ENCODE assay signal across 8 cellular contexts in the genomic region with DNA sequence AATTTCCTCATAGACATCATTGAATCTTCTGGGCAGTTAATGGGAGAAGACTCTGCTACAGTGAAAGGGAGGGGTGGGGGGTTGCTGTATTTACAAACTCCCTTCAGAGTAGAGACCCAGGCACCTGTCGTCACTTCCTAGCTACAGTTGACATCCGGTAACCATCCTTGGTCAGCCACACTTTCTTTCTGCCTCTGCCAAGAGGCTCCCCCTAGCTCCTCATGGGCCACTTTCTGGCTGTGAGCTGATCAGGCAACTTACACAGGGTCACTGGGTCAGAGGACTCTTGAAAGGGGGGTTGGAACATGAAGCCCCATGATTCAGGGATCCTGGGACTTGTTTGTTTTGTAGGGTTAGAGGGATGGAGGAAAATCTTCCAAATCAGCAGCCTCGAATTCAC.
DNase-seq lines count a peak whose midpoint lies in the region; ATAC-seq and TF ChIP-seq lines count a peak whose summit lies in the region.

No MANE protein-coding gene starts in this region.

- H3K27me3 ChIP-seq in HUES48 (ENCODE audit: control insufficient read depth, insufficient read depth, low read length) (no peaks in the 10 kb centered on the region), iPS-15b (ENCODE audit: control insufficient read depth, insufficient read depth, low read length) (no peaks in the 10 kb centered on the region)

- H3K9me3 ChIP-seq in HUES48 (ENCODE audit: control insufficient read depth, insufficient read depth, low read length) = no peaks in the 10 kb centered on the region
- H3K9me3 ChIP-seq in iPS-15b (ENCODE audit: control insufficient read depth, insufficient read depth, low read length) = no peaks in the 10 kb centered on the region

- peak overlapping the region; percentile 27 for H3K27ac Mint-ChIP-seq in stimulated activated naive B cell treated with anti-CD40 and anti-IgM and Interleukin-4, amounts not matched to agents 10 μg/mL and 1 μg/mL and 100 μg/mL, for 72 hours

- H3K27me3 Mint-ChIP-seq in stimulated activated naive B cell treated with anti-CD40 and anti-IgM and Interleukin-4, amounts not matched to agents 10 μg/mL and 1 μg/mL and 100 μg/mL, for 72 hours = no peaks in the 10 kb centered on the region

- DNase-seq in activated T-cell treated with anti-CD3 and anti-CD28 coated beads for 1 hour (ENCODE audit: low read depth) = peak; percentile 19
- no peak for DNase-seq in stimulated activated naive B cell treated with anti-CD40 and anti-IgM and Interleukin-4, amounts not matched to agents 10 μg/mL and 1 μg/mL and 100 μg/mL, for 72 hours
- no peak for DNase-seq in D341Med (ENCODE audit: low spot score)
- DNase-seq in AG08395 (ENCODE audit: low spot score) = no peak

- H3K4me3 Mint-ChIP-seq in stimulated activated naive B cell treated with anti-CD40 and anti-IgM and Interleukin-4, amounts not matched to agents 10 μg/mL and 1 μg/mL and 100 μg/mL, for 72 hours = peak overlapping the region; percentile 74 to 94

- peaks cover 4 to 21% of the 10 kb centered on the region in 2 donors for H3K36me3 Mint-ChIP-seq in stimulated activated naive B cell treated with anti-CD40 and anti-IgM and Interleukin-4, amounts not matched to agents 10 μg/mL and 1 μg/mL and 100 μg/mL, for 72 hours

- H3K27ac ChIP-seq in C4-2B (peak overlapping the region; percentile 82), HUES48 (ENCODE audit: low read depth, low read length) (peak overlapping the region; percentile 34)

- H3K36me3 ChIP-seq in HUES48 (ENCODE audit: control insufficient read depth, insufficient read depth, low read length) (no peaks in the 10 kb centered on the region), iPS-15b (ENCODE audit: control insufficient read depth, insufficient read depth, low read length) (peaks cover 2% of the 10 kb centered on the region)

- H3K4me3 ChIP-seq in HUES48 (ENCODE audit: low read depth, low read length) (peak overlapping the region; percentile 96), iPS-15b (ENCODE audit: low read depth, low read length) (peak overlapping the region; percentile 90)

- H3K4me1 Mint-ChIP-seq in stimulated activated naive B cell treated with anti-CD40 and anti-IgM and Interleukin-4, amounts not matched to agents 10 μg/mL and 1 μg/mL and 100 μg/mL, for 72 hours = peaks cover 26 to 40% of the 10 kb centered on the region in 2 donors

- H3K4me1 ChIP-seq in HUES48 (ENCODE audit: control insufficient read depth, insufficient read depth, low read length) (peaks cover 7% of the 10 kb centered on the region; the same call in 1 of the 2 replicates), iPS-15b (ENCODE audit: control insufficient read depth, insufficient read depth, low read length) (peaks cover 5% of the 10 kb centered on the region)

- no peak for ATAC-seq in stimulated activated naive B cell treated with anti-CD40 and anti-IgM and Interleukin-4, amounts not matched to agents 10 μg/mL and 1 μg/mL and 100 μg/mL, for 72 hours (replicated peaks)
- no peak for ATAC-seq in HG02870 (IDR thresholded peaks at IDR 0.05; ENCODE audit: unreplicated experiment)

- no peak overlapping the region for H3K9ac ChIP-seq in HUES48 (ENCODE audit: low read depth, low read length)
- H3K9ac ChIP-seq in iPS-15b (ENCODE audit: low read depth, low read length) = no peak overlapping the region

- no peaks in the 10 kb centered on the region for H3K9me3 Mint-ChIP-seq in stimulated activated naive B cell treated with anti-CD40 and anti-IgM and Interleukin-4, amounts not matched to agents 10 μg/mL and 1 μg/mL and 100 μg/mL, for 72 hours

- no peak for TF ChIP-seq CTCF in C4-2B (conservative IDR thresholded peaks at IDR 0.05)
